12 cellular contexts compared by ENCODE assay signal in genomic region chr5:141634720-141635119, GRCh38. TPM values are rescaled to one million over a fixed set of nuclear protein-coding genes. Genes with fewer than 3 reads are reported as not detected.
A peak's percentile ranks its signal among the peaks of the same experiment; 100 is the strongest.
DNase-seq lines count a peak whose midpoint lies in the region; ATAC-seq and TF ChIP-seq lines count a peak whose summit lies in the region.
"Had no signal": no experiment of that assay in that cellular context is flagged by ENCODE, and none has a peak within 500 bp of the region (broad histone marks: within the 10 kb centered on the region; RNA-seq: fewer than 3 reads in every experiment).

No MANE protein-coding gene starts in this region.

- peaks cover 21% of the 10 kb centered on the region for H3K4me1 ChIP-seq in PC-9 (replicated peaks; ENCODE audit: insufficient read depth)

- CTCF ChIA-PET in PC-9 (lab: Charles Lee), result interaction anchor here (1.2 kb wide), 1 partner anchor 15 kb away, joined by 8 read pairs; no protein-coding TSS in a partner anchor

- intact Hi-C loops in PC-9 (cut with micrococcal nuclease; ENCODE audit: unreplicated experiment), result no loop called here
- intact Hi-C loops in left cardiac atrium (cut with DNase I), result no loop called here

- H3K36me3 Mint-ChIP-seq in activated naive CD4-positive, alpha-beta T cell treated with anti-CD3 and anti-CD28 coated beads, Interleukin-2, amount 50 U/mL, for 24 hours, result peaks cover 2% of the 10 kb centered on the region
- H3K36me3 Mint-ChIP-seq in activated naive CD4-positive, alpha-beta T cell treated with anti-CD3 and anti-CD28 coated beads, Interleukin-2, amount 50 U/mL, for 72 hours, result peaks cover 7 to 19% of the 10 kb centered on the region in 2 donors
- H3K36me3 Mint-ChIP-seq in chondrocyte (ENCODE audit: low read depth), result peaks cover 5% of the 10 kb centered on the region
- H3K36me3 Mint-ChIP-seq in stimulated activated effector memory CD8-positive, alpha-beta T cell treated with anti-CD3 and anti-CD28 coated beads, Interleukin-12 subunit alpha, Interleukin-12 subunit beta, amount 100 ng/mL, for 72 hours, result peaks cover 76% of the 10 kb centered on the region

- no peak overlapping the region for H3K27ac Mint-ChIP-seq in activated naive CD4-positive, alpha-beta T cell treated with anti-CD3 and anti-CD28 coated beads, Interleukin-2, amount 50 U/mL, for 24 hours
- peak overlapping the region in 1 of 2 donors; percentile 14 for H3K27ac Mint-ChIP-seq in activated naive CD4-positive, alpha-beta T cell treated with anti-CD3 and anti-CD28 coated beads, Interleukin-2, amount 50 U/mL, for 72 hours
- no peak overlapping the region for H3K27ac Mint-ChIP-seq in chondrocyte (ENCODE audit: unreplicated experiment)
- peak overlapping the region; percentile 1 for H3K27ac Mint-ChIP-seq in stimulated activated effector memory CD8-positive, alpha-beta T cell treated with anti-CD3 and anti-CD28 coated beads, Interleukin-12 subunit alpha, Interleukin-12 subunit beta, amount 100 ng/mL, for 72 hours

- no peak for ATAC-seq in activated naive CD4-positive, alpha-beta T cell treated with anti-CD3 and anti-CD28 coated beads, Interleukin-2, amount 50 U/mL, for 72 hours
- no peak for ATAC-seq in stimulated activated effector memory CD8-positive, alpha-beta T cell treated with anti-CD3 and anti-CD28 coated beads, Interleukin-12 subunit alpha, Interleukin-12 subunit beta, amount 100 ng/mL, for 72 hours
- ATAC-seq in GM19452 (IDR thresholded peaks at IDR 0.05; ENCODE audit: unreplicated experiment) (no peak), left cardiac atrium (no peak)
- ATAC-seq: body of pancreas had no signal

- no TSS peak for BruUV-seq in PC-9 (replicated peaks; lab: Mats Ljungman, UMichigan)

- peaks cover 22% of the 10 kb centered on the region for H4K20me1 ChIP-seq in PC-9 (ENCODE audit: insufficient read depth)

- no peak for DNase-seq in activated naive CD4-positive, alpha-beta T cell treated with anti-CD3 and anti-CD28 coated beads, Interleukin-2, amount 50 U/mL, for 72 hours (ENCODE audit: low spot score in 2 of 2)
- DNase-seq in PC-9, result no peak
- no peak for DNase-seq in chondrocyte (ENCODE audit: low spot score)
- DNase-seq in stimulated activated effector memory CD8-positive, alpha-beta T cell treated with anti-CD3 and anti-CD28 coated beads, Interleukin-12 subunit alpha, Interleukin-12 subunit beta, amount 100 ng/mL, for 72 hours (ENCODE audit: low spot score in 2 of 2), result no peak
- DNase-seq in DMS79 treated with DMSO at 0.1 percent for 48 hours (lab: John Stamatoyannopoulos, UW), result no peak
- DNase-seq in left cardiac atrium, result no peak
- DNase-seq: body of pancreas; NCI-H2171 treated with DMSO at 0.1 percent for 48 hours; stimulated activated naive CD4-positive, alpha-beta T cell had no signal

- H3K4me2 ChIP-seq in PC-9, result peak overlapping the region; percentile 97; the same call in 1 of the 2 replicates

- peaks cover 44% of the 10 kb centered on the region for H3K79me2 ChIP-seq in PC-9 (ENCODE audit: low read depth)

- H3K9me2 ChIP-seq in PC-9 (ENCODE audit: insufficient read depth), result no peaks in the 10 kb centered on the region

- H3K4me3 Mint-ChIP-seq in activated naive CD4-positive, alpha-beta T cell treated with anti-CD3 and anti-CD28 coated beads, Interleukin-2, amount 50 U/mL, for 24 hours, result peak overlapping the region; percentile 90
- H3K4me3 Mint-ChIP-seq in chondrocyte (ENCODE audit: unreplicated experiment), result peak overlapping the region; percentile 7
- H3K4me3 Mint-ChIP-seq in stimulated activated effector memory CD8-positive, alpha-beta T cell treated with anti-CD3 and anti-CD28 coated beads, Interleukin-12 subunit alpha, Interleukin-12 subunit beta, amount 100 ng/mL, for 72 hours, result peak overlapping the region; percentile 84

- no peaks in the 10 kb centered on the region for H3K27me3 ChIP-seq in PC-9 (ENCODE audit: insufficient read depth, low read depth)
- H3K27me3 ChIP-seq: body of pancreas had no signal

- no peak overlapping the region for H3K27ac ChIP-seq in PC-9
- H3K27ac ChIP-seq: body of pancreas had no signal

- POLR2A ChIA-PET in PC-9 (lab: Charles Lee; ENCODE audit: unreplicated experiment), result no interaction called here

- no peak overlapping the region for H2AFZ ChIP-seq in PC-9

- H3K9me3 ChIP-seq in PC-9 (ENCODE audit: insufficient read depth, low read depth), result no peaks in the 10 kb centered on the region
- H3K9me3 ChIP-seq: body of pancreas had no signal

- peaks cover 4% of the 10 kb centered on the region; the same call in 1 of the 2 replicates for H3K36me3 ChIP-seq in PC-9 (ENCODE audit: low read depth)

- peaks cover 10% of the 10 kb centered on the region for H3F3A ChIP-seq in PC-9 (ENCODE audit: insufficient read depth, low read depth)

- H3K9me3 Mint-ChIP-seq in activated naive CD4-positive, alpha-beta T cell treated with anti-CD3 and anti-CD28 coated beads, Interleukin-2, amount 50 U/mL, for 24 hours, result no peaks in the 10 kb centered on the region
- H3K9me3 Mint-ChIP-seq in activated naive CD4-positive, alpha-beta T cell treated with anti-CD3 and anti-CD28 coated beads, Interleukin-2, amount 50 U/mL, for 72 hours, result no peaks in the 10 kb centered on the region
- no peaks in the 10 kb centered on the region for H3K9me3 Mint-ChIP-seq in chondrocyte (ENCODE audit: low read depth)
- no peaks in the 10 kb centered on the region for H3K9me3 Mint-ChIP-seq in stimulated activated effector memory CD8-positive, alpha-beta T cell treated with anti-CD3 and anti-CD28 coated beads, Interleukin-12 subunit alpha, Interleukin-12 subunit beta, amount 100 ng/mL, for 72 hours

- no peak overlapping the region for H3K4me3 ChIP-seq in PC-9
- H3K4me3 ChIP-seq: body of pancreas had no signal

- H3K4me1 Mint-ChIP-seq in activated naive CD4-positive, alpha-beta T cell treated with anti-CD3 and anti-CD28 coated beads, Interleukin-2, amount 50 U/mL, for 24 hours, result peaks cover 55% of the 10 kb centered on the region
- peaks cover 26% of the 10 kb centered on the region for H3K4me1 Mint-ChIP-seq in chondrocyte (ENCODE audit: low read depth)
- peaks cover 38% of the 10 kb centered on the region for H3K4me1 Mint-ChIP-seq in stimulated activated effector memory CD8-positive, alpha-beta T cell treated with anti-CD3 and anti-CD28 coated beads, Interleukin-12 subunit alpha, Interleukin-12 subunit beta, amount 100 ng/mL, for 72 hours

- no peaks in the 10 kb centered on the region for H3K27me3 Mint-ChIP-seq in activated naive CD4-positive, alpha-beta T cell treated with anti-CD3 and anti-CD28 coated beads, Interleukin-2, amount 50 U/mL, for 24 hours
- no peaks in the 10 kb centered on the region for H3K27me3 Mint-ChIP-seq in chondrocyte (ENCODE audit: low read depth)

- TF ChIP-seq CTCF in PC-9 (conservative IDR thresholded peaks at IDR 0.05) (no peak), chondrocyte (IDR thresholded peaks at IDR 0.05) (no peak)

RNA-seq across cellular contexts. Expression of gene HDAC3, which starts 1.9 kb away (rescaled TPM):
- 100 to 1,000 TPM in 1 of 2 donors, 10 to 100 TPM in 1; 70.7 to 110 TPM for total RNA-seq in activated naive CD4-positive, alpha-beta T cell treated with anti-CD3 and anti-CD28 coated beads, Interleukin-2, amount 50 U/mL, for 72 hours
- total RNA-seq in PC-9 (2021) (76.0 and 87.0 TPM in 2 replicates), chondrocyte (46.5 to 55.4 TPM (median 47.8 TPM) in 3 replicates), left cardiac atrium (10 to 100 TPM; 21.1 to 29.8 TPM)

RNA-seq across cellular contexts. Expression of gene RELL2, which starts 2.1 kb away (rescaled TPM):
- 10 to 100 TPM; 22.2 to 34.2 TPM for total RNA-seq in activated naive CD4-positive, alpha-beta T cell treated with anti-CD3 and anti-CD28 coated beads, Interleukin-2, amount 50 U/mL, for 72 hours
- total RNA-seq in PC-9 (2021) (3.3 and 5.0 TPM in 2 replicates), chondrocyte (2.9 to 6.1 TPM (median 5.2 TPM) in 3 replicates), left cardiac atrium (1 to 10 TPM; 1.4 to 1.6 TPM)

RNA-seq across cellular contexts. Expression of gene DIAPH1, which starts 15.9 kb away (rescaled TPM):
- 100 to 1,000 TPM; 184 to 216 TPM for total RNA-seq in activated naive CD4-positive, alpha-beta T cell treated with anti-CD3 and anti-CD28 coated beads, Interleukin-2, amount 50 U/mL, for 72 hours
- 148 and 157 TPM in 2 replicates for total RNA-seq in PC-9 (2021)
- total RNA-seq in chondrocyte, result 44.1 to 56.2 TPM (median 44.9 TPM) in 3 replicates
- 10 to 100 TPM; 25.9 to 39.4 TPM for total RNA-seq in left cardiac atrium

RNA-seq across cellular contexts. Expression of gene FCHSD1, which starts 16.5 kb away (rescaled TPM):
- total RNA-seq in activated naive CD4-positive, alpha-beta T cell treated with anti-CD3 and anti-CD28 coated beads, Interleukin-2, amount 50 U/mL, for 72 hours, result 10 to 100 TPM; 44.9 to 62.9 TPM
- total RNA-seq in PC-9 (2021) (36.4 and 36.6 TPM in 2 replicates), chondrocyte (16.4 to 29.8 TPM (median 24.7 TPM) in 3 replicates), left cardiac atrium (1 to 10 TPM; 6.1 to 7.3 TPM)

RNA-seq across cellular contexts. Expression of gene ARAP3, which starts 47.3 kb away (rescaled TPM):
- 1 to 10 TPM; 2.7 to 8.3 TPM for total RNA-seq in activated naive CD4-positive, alpha-beta T cell treated with anti-CD3 and anti-CD28 coated beads, Interleukin-2, amount 50 U/mL, for 72 hours
- 25.8 and 28.0 TPM in 2 replicates for total RNA-seq in PC-9 (2021)
- 1.3 to 7.1 TPM (median 5.9 TPM) in 3 replicates for total RNA-seq in chondrocyte
- total RNA-seq in left cardiac atrium, result 10 to 100 TPM; 10.1 to 18.7 TPM
- total RNA-seq: G401 had no signal

Comparison
In these comparisons a context has a peak if more than half of its experiments do, and no peak if none do; other contexts are left out.
1. H3K4me3 Mint-ChIP-seq: peak in every context shown above with its lines; median percentile 90 in activated naive CD4-positive, alpha-beta T cell treated with anti-CD3 and anti-CD28 coated beads, Interleukin-2, amount 50 U/mL, for 24 hours; 84 in stimulated activated effector memory CD8-positive, alpha-beta T cell treated with anti-CD3 and anti-CD28 coated beads, Interleukin-12 subunit alpha, Interleukin-12 subunit beta, amount 100 ng/mL, for 72 hours; 7 in chondrocyte.